1 cellular context compared by ENCODE assay signal in genomic region chr14:21023817-21024667, GRCh38.
A peak's percentile ranks its signal among the peaks of the same experiment; 100 is the strongest.
TF ChIP-seq lines count a peak whose summit lies in the region.

No MANE protein-coding gene starts in this region.

TF ChIP-seq in HepG2, 621 proteins besides CTCF, POLR2A, EP300 and RAD21 (continued from another document and continues in another):
- TF ChIP-seq MLXIP (CRISPR knock-in tag; IDR thresholded peaks at IDR 0.05; ENCODE audit: borderline replicate concordance) (no peak), RXRA (CRISPR knock-in tag; IDR thresholded peaks at IDR 0.05) (peak; percentile 45; the same call in 1 of the 2 replicates), IRF1 (CRISPR knock-in tag; IDR thresholded peaks at IDR 0.05; ENCODE audit: low read depth) (no peak; the same call in 1 of the 2 replicates), ZNF792 (CRISPR knock-in tag; IDR thresholded peaks at IDR 0.05) (no peak), CCDC6 (CRISPR knock-in tag; IDR thresholded peaks at IDR 0.05) (peak; percentile 31; the same call in 1 of the 2 replicates), NR2F2 (IDR thresholded peaks at IDR 0.05; ENCODE audit: borderline replicate concordance, low read depth) (0 out of 2 replicates have a peak, but pooled peaks have one; percentile 58), MEIS1 (CRISPR knock-in tag; IDR thresholded peaks at IDR 0.05; ENCODE audit: borderline replicate concordance) (no peak), IRF2 (CRISPR knock-in tag; IDR thresholded peaks at IDR 0.05) (no peak; the same call in 1 of the 2 replicates), ZKSCAN1 (IDR thresholded peaks at IDR 0.05; ENCODE audit: low read length) (no peak), POLR2AphosphoS2 (IDR thresholded peaks at IDR 0.05; ENCODE audit: low read depth, low read length) (no peak), MXD1 (CRISPR knock-in tag; IDR thresholded peaks at IDR 0.05) (no peak), ZNF556 (CRISPR knock-in tag; IDR thresholded peaks at IDR 0.05; ENCODE audit: borderline replicate concordance) (no peak), ZGPAT (CRISPR knock-in tag; IDR thresholded peaks at IDR 0.05) (no peak), ZNF205 (CRISPR knock-in tag; IDR thresholded peaks at IDR 0.05) (no peak), CHD4 (IDR thresholded peaks at IDR 0.05; ENCODE audit: borderline replicate concordance, low read length) (no peak), BATF2 (CRISPR knock-in tag; IDR thresholded peaks at IDR 0.05) (no peak), ZNF720 (CRISPR knock-in tag; IDR thresholded peaks at IDR 0.05) (no peak), ZNF263 (CRISPR knock-in tag; IDR thresholded peaks at IDR 0.05) (no peak), ASH2L (IDR thresholded peaks at IDR 0.05; ENCODE audit: insufficient read length, low read depth, low read length) (peak; percentile 23), ZNF644 (CRISPR knock-in tag; IDR thresholded peaks at IDR 0.05; ENCODE audit: low read depth) (no peak), RFX1 (IDR thresholded peaks at IDR 0.05) (no peak), MLX (CRISPR knock-in tag; IDR thresholded peaks at IDR 0.05) (no peak), ZNF503 (CRISPR knock-in tag; IDR thresholded peaks at IDR 0.05) (no peak), ZNF891 (CRISPR knock-in tag; IDR thresholded peaks at IDR 0.05) (no peak; the same call in 1 of the 2 replicates), TAF1 (CRISPR knock-in tag; IDR thresholded peaks at IDR 0.05) (no peak), ZNF562 (CRISPR knock-in tag; IDR thresholded peaks at IDR 0.05; ENCODE audit: borderline replicate concordance) (no peak), SAP130 (CRISPR knock-in tag; IDR thresholded peaks at IDR 0.05; ENCODE audit: low read depth) (no peak), ZBTB49 (CRISPR knock-in tag; IDR thresholded peaks at IDR 0.05; ENCODE audit: borderline replicate concordance) (no peak), TFDP1 (CRISPR knock-in tag; IDR thresholded peaks at IDR 0.05; ENCODE audit: borderline replicate concordance) (no peak), ZNF670 (CRISPR knock-in tag; IDR thresholded peaks at IDR 0.05; ENCODE audit: borderline replicate concordance) (no peak), SRF (IDR thresholded peaks at IDR 0.05; ENCODE audit: low read depth, low read length) (no peak), ZNF253 (CRISPR knock-in tag; IDR thresholded peaks at IDR 0.05; ENCODE audit: borderline replicate concordance) (no peak), PBX2 (CRISPR knock-in tag; IDR thresholded peaks at IDR 0.05) (no peak), ETV6 (CRISPR knock-in tag; conservative IDR thresholded peaks at IDR 0.05) (no peak), ZNF232 (CRISPR knock-in tag; IDR thresholded peaks at IDR 0.05; ENCODE audit: borderline replicate concordance) (no peak), ZNF20 (CRISPR knock-in tag; IDR thresholded peaks at IDR 0.05) (0 out of 2 replicates have a peak, but pooled peaks have one; percentile 13), DDIT3 (CRISPR knock-in tag; IDR thresholded peaks at IDR 0.05) (no peak), HNF1B (CRISPR knock-in tag; IDR thresholded peaks at IDR 0.05) (no peak), NAIF1 (CRISPR knock-in tag; IDR thresholded peaks at IDR 0.05; ENCODE audit: borderline replicate concordance) (no peak), GLI4 (CRISPR knock-in tag; IDR thresholded peaks at IDR 0.05; ENCODE audit: borderline replicate concordance) (no peak), ZNF713 (CRISPR knock-in tag; IDR thresholded peaks at IDR 0.05) (no peak), KDM3A (CRISPR knock-in tag; IDR thresholded peaks at IDR 0.05; ENCODE audit: low read depth) (no peak), SPEN (CRISPR knock-in tag; IDR thresholded peaks at IDR 0.05; ENCODE audit: low read depth) (no peak; the same call in 1 of the 2 replicates), E2F2 (CRISPR knock-in tag; IDR thresholded peaks at IDR 0.05; ENCODE audit: borderline replicate concordance) (no peak)
